ENCODE assay signal across 16 cellular contexts in the genomic region with DNA sequence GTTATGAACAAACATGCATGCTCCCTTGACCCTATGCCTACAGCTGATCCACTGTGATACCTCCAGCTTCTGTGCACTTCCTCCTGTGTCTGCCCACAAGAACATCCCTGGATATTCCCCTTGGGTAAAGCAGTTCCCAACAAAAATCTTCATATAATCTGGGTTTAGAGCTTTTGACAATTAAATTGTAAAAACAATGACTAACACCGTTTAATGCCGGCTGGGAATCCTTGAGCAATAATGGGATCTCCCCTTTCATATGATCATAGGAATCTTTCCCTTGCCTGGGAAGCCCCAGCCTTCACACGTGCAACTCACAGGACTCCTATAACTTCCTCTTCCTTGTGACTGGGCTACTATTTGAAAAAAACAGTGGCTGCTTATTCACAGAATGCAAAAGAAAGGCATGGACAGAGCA. TPM values are rescaled to one million over a fixed set of nuclear protein-coding genes. Genes with fewer than 3 reads are reported as not detected.
DNase-seq lines count a peak whose midpoint lies in the region; ATAC-seq, FAIRE-seq and TF ChIP-seq lines count a peak whose summit lies in the region.
"Had no signal": no experiment of that assay in that cellular context is flagged by ENCODE, and none has a peak within 500 bp of the region (broad histone marks: within the 10 kb centered on the region; RNA-seq: fewer than 3 reads in every experiment).

No MANE protein-coding gene starts in this region.

- no peak overlapping the region for H2BK20ac ChIP-seq in IMR-90 (ENCODE audit: low read depth, low read length)

- BruUV-seq in IMR-90 (replicated peaks; lab: Mats Ljungman, UMichigan) (no TSS peak), K562 (replicated peaks; lab: Mats Ljungman, UMichigan) (no TSS peak)

- H2AK5ac ChIP-seq in IMR-90 (ENCODE audit: low read depth, low read length) = peak overlapping the region; percentile 59; the same call in 1 of the 2 replicates

- H2BK120ac ChIP-seq in IMR-90 (ENCODE audit: low read depth, low read length) = 0 out of 2 replicates have a peak overlapping the region, but pooled peaks have one; percentile 39

- H3K4me2 ChIP-seq in A549 (no peak overlapping the region), IMR-90 (ENCODE audit: low read depth, low read length) (no peak overlapping the region), K562 (ENCODE audit: insufficient read depth, low read length) (no peak overlapping the region), keratinocyte (ENCODE audit: control insufficient read depth, extremely low read depth, insufficient read depth, low read depth, low read length) (no peak overlapping the region)

- H2AFZ ChIP-seq in IMR-90 (replicated peaks; ENCODE audit: low read length, poor library complexity) = no peak overlapping the region
- H2AFZ ChIP-seq in K562 (ENCODE audit: low read depth, low read length) = no peak overlapping the region
- H2AFZ ChIP-seq in keratinocyte (ENCODE audit: control insufficient read depth, low read length) = no peak overlapping the region

- H3K9ac ChIP-seq in IMR-90 (ENCODE audit: low read depth, low read length) = no peak overlapping the region
- no peak overlapping the region for H3K9ac ChIP-seq in K562 (ENCODE audit: insufficient read depth in 1 of 2, low read depth in 2 of 2, low read length in 2 of 2)
- H3K9ac ChIP-seq in keratinocyte (ENCODE audit: control insufficient read depth, extremely low read depth, insufficient read depth, low read length) = no peak overlapping the region

- 7% methylated on average over 3 of the region's 3 CpGs for whole genome bisulfite sequencing in A549 (ENCODE audit: missing lambda C conversion rate)
- no CpG with 5 or more reads among the region's 3 CpGs for WGBS in IMR-90 (ENCODE audit: extremely low coverage in 2 of 2, insufficient read length in 1 of 2), 2 experiments
- WGBS in K562 (ENCODE audit: insufficient coverage, low coverage, missing lambda C conversion rate) = 38% methylated on average over 3 of the region's 3 CpGs

- TF ChIP-seq CTCF in A549 (IDR thresholded peaks at IDR 0.05) = no peak
- no peak for TF ChIP-seq CTCF in IMR-90 (conservative IDR thresholded peaks at IDR 0.05; ENCODE audit: low read depth, low read length)
- TF ChIP-seq CTCF in K562 (IDR thresholded peaks at IDR 0.05 in 2 of 3, conservative IDR thresholded peaks at IDR 0.05 in 1 of 3; ENCODE audit: insufficient read depth in 2 of 3, low read depth in 1 of 3, low read length in 3 of 3) = no peak
- TF ChIP-seq CTCF in keratinocyte (optimal IDR thresholded peaks at IDR 0.05 in 1 of 3, IDR thresholded peaks at IDR 0.05 in 1 of 3, conservative IDR thresholded peaks at IDR 0.05 in 1 of 3; ENCODE audit: extremely low read depth in 1 of 3, insufficient read depth in 2 of 3, low read length in 3 of 3) = no peak

- no peak overlapping the region for H2BK15ac ChIP-seq in IMR-90 (ENCODE audit: low read depth, low read length)

- H4K91ac ChIP-seq in IMR-90 (ENCODE audit: insufficient read depth, low read depth, low read length) = no peak overlapping the region

- TF ChIP-seq RAD21 in A549 (conservative IDR thresholded peaks at IDR 0.05 in 1 of 2, IDR thresholded peaks at IDR 0.05 in 1 of 2) = no peak
- no peak for TF ChIP-seq RAD21 in IMR-90 (IDR thresholded peaks at IDR 0.05; ENCODE audit: low read length)
- TF ChIP-seq RAD21 in K562 (CRISPR knock-in tag; conservative IDR thresholded peaks at IDR 0.05 in 1 of 2, IDR thresholded peaks at IDR 0.05 in 1 of 2) = no peak

- H3K56ac ChIP-seq in IMR-90 (ENCODE audit: extremely low read depth, insufficient read depth, low read length) = no peak overlapping the region

- no peak overlapping the region for H4K5ac ChIP-seq in IMR-90 (ENCODE audit: low read depth, low read length)

- no peak overlapping the region for H3K18ac ChIP-seq in IMR-90 (ENCODE audit: low read depth, low read length)

- no peak overlapping the region for H4K8ac ChIP-seq in IMR-90 (ENCODE audit: low read depth in 2 of 2, low read length in 2 of 2)

- peak in 1 of 2 experiments; percentile 18 for DNase-seq in A549 (ENCODE audit: low read depth in 1 of 2, low spot score in 1 of 2)
- DNase-seq in IMR-90 = peak; percentile 90
- no peak for DNase-seq in K562 (ENCODE audit: extremely low read depth in 1 of 4, low spot score in 3 of 4)
- DNase-seq in keratinocyte (ENCODE audit: low read depth, low spot score) = no peak
- DNase-seq in COR-L47 (lab: John Stamatoyannopoulos, UW) = no peak
- no peak for DNase-seq in stimulated activated naive CD8-positive, alpha-beta T cell treated with anti-CD3 and anti-CD28 coated beads, Interleukin-15, Interleukin-2, amounts not matched to agents 100 U/mL and 50 U/mL, for 24 hours
- no peak for DNase-seq in DMS53 treated with DMSO at 0.1 percent for 48 hours (lab: John Stamatoyannopoulos, UW; ENCODE audit: unreplicated experiment)
- no peak for DNase-seq in NCI-H2107 (lab: John Stamatoyannopoulos, UW)
- DNase-seq: ACHN; activated CD4-positive, alpha-beta T cell treated with anti-CD3 and anti-CD28 coated beads, Interleukin-2, amount 50 U/mL, for 48 hours; activated naive CD8-positive, alpha-beta T cell treated with anti-CD3 and anti-CD28 coated beads, Interleukin-2, amount 50 U/mL, for 24 hours; effector memory CD8-positive, alpha-beta T cell; immature natural killer cell; Karpas-422; NCI-H446; SJCRH30 had no signal

- H3K23ac ChIP-seq in IMR-90 (ENCODE audit: low read depth, low read length) = peak overlapping the region; percentile 54; the same call in 1 of the 2 replicates

- H3K79me2 ChIP-seq in K562 (ENCODE audit: control insufficient read depth, insufficient read depth, low read length) (no peaks in the 10 kb centered on the region), keratinocyte (ENCODE audit: control insufficient read depth, insufficient read depth, low read length) (no peaks in the 10 kb centered on the region)

- TF ChIP-seq POLR2A in A549 (IDR thresholded peaks at IDR 0.05; ENCODE audit: low read length) (no peak), IMR-90 (IDR thresholded peaks at IDR 0.05; ENCODE audit: low read depth, low read length) (no peak), K562 (conservative IDR thresholded peaks at IDR 0.05) (no peak)

- ATAC-seq in A549 (no peak), IMR-90 (ENCODE audit: low read depth) (no peak; the same call in 1 of the 2 replicates), K562 (no peak)
- no peak for ATAC-seq in stimulated activated naive CD8-positive, alpha-beta T cell treated with anti-CD3 and anti-CD28 coated beads, Interleukin-15, Interleukin-2, amounts not matched to agents 100 U/mL and 50 U/mL, for 24 hours
- ATAC-seq: activated naive CD8-positive, alpha-beta T cell treated with anti-CD3 and anti-CD28 coated beads, Interleukin-2, amount 50 U/mL, for 24 hours; effector memory CD8-positive, alpha-beta T cell had no signal

- H3K4me3 ChIP-seq in A549 = no peak overlapping the region
- H3K4me3 ChIP-seq in IMR-90 (ENCODE audit: insufficient read depth, low read depth, low read length) = no peak overlapping the region
- H3K4me3 ChIP-seq in K562 = no peak overlapping the region
- no peak overlapping the region for H3K4me3 ChIP-seq in keratinocyte (ENCODE audit: control insufficient read depth in 2 of 3, extremely low read depth in 1 of 3, insufficient read depth in 2 of 3, low read depth in 1 of 3, low read length in 3 of 3)
- H3K4me3 ChIP-seq: SJCRH30 had no signal

- in situ Hi-C loops in IMR-90 (cut with MboI; ENCODE audit: low sequenced_read_pairs) = no loop called here
- in situ Hi-C loops in K562 (cut with MboI) = no loop called here

- intact Hi-C loops in IMR-90 (cut with micrococcal nuclease) = no loop called here
- intact Hi-C loops in K562 (cut with micrococcal nuclease) = loop anchor here (5.0 kb wide), 1 partner anchor 1145 kb away; no protein-coding TSS in a partner anchor

- peak overlapping the region; percentile 51; the same call in 1 of the 2 replicates for H3K4ac ChIP-seq in IMR-90 (ENCODE audit: low read depth, low read length)

- H3K9me3 ChIP-seq in A549 = no peaks in the 10 kb centered on the region
- H3K9me3 ChIP-seq in IMR-90 (ENCODE audit: control insufficient read depth, insufficient read depth, low read length) = no peaks in the 10 kb centered on the region
- H3K9me3 ChIP-seq in K562 (replicated peaks; ENCODE audit: control insufficient read depth, insufficient read depth, low read depth, low read length) = no peaks in the 10 kb centered on the region
- H3K9me3 ChIP-seq in keratinocyte (ENCODE audit: control insufficient read depth, low read depth, low read length) = no peaks in the 10 kb centered on the region
- H3K9me3 ChIP-seq: SJCRH30 had no signal

- peak overlapping the region; percentile 76 for H2AK9ac ChIP-seq in IMR-90 (replicated peaks; ENCODE audit: low read depth, low read length, poor library complexity)

- H3K27ac ChIP-seq in A549 (no peak overlapping the region), IMR-90 (ENCODE audit: insufficient read depth, low read length) (no peak overlapping the region), K562 (ENCODE audit: extremely low read depth, low read depth, low read length) (no peak overlapping the region), keratinocyte (ENCODE audit: control insufficient read depth, insufficient read depth, low read length) (peak overlapping the region; percentile 30)
- H3K27ac ChIP-seq: SJCRH30 had no signal

- H3K14ac ChIP-seq in IMR-90 (replicated peaks; ENCODE audit: low read depth, low read length) = 0 out of 2 replicates have a peak overlapping the region, but pooled peaks have one; percentile 6

- H3K27me3 ChIP-seq in IMR-90 (ENCODE audit: control insufficient read depth, insufficient read depth, low read length) = no peaks in the 10 kb centered on the region
- no peaks in the 10 kb centered on the region for H3K27me3 ChIP-seq in K562 (ENCODE audit: control insufficient read depth in 2 of 2, insufficient read depth in 2 of 2, low read length in 2 of 2)
- H3K27me3 ChIP-seq in keratinocyte (ENCODE audit: control insufficient read depth, extremely low read depth, insufficient read depth, low read length) = no peaks in the 10 kb centered on the region
- H3K27me3 ChIP-seq: SJCRH30 had no signal

- dilution Hi-C loops in IMR-90 (cut with HindIII; ENCODE audit: low sequenced_read_pairs, unreplicated experiment) (no loop called here), keratinocyte (cut with MboI; ENCODE audit: extremely low pct_ligation_motif_present, low sequenced_read_pairs) (no loop called here)

- TF ChIP-seq EP300 in A549 (IDR thresholded peaks at IDR 0.05) (no peak), K562 (IDR thresholded peaks at IDR 0.05; ENCODE audit: low read length) (no peak)

- POLR2A ChIA-PET in A549 (lab: Yijun Ruan, JAX) = no interaction called here
- POLR2A ChIA-PET in IMR-90 (lab: Charles Lee; ENCODE audit: unreplicated experiment) = no interaction called here
- POLR2A ChIA-PET in K562 (lab: Yijun Ruan, JAX) = interaction anchor here (0.9 kb wide), 1 partner anchor 13 kb away, joined by 3 read pairs; no protein-coding TSS in a partner anchor

- H4K20me1 ChIP-seq in IMR-90 (ENCODE audit: insufficient read depth, low read length) (no peaks in the 10 kb centered on the region), K562 (replicated peaks; ENCODE audit: control insufficient read depth, insufficient read depth, low read length) (no peaks in the 10 kb centered on the region), keratinocyte (ENCODE audit: control insufficient read depth, extremely low read depth, insufficient read depth, low read length) (no peaks in the 10 kb centered on the region)

- peaks cover 4% of the 10 kb centered on the region for H3K4me1 ChIP-seq in A549
- H3K4me1 ChIP-seq in IMR-90 (ENCODE audit: control insufficient read depth, insufficient read depth, low read length) = peaks cover 6% of the 10 kb centered on the region
- H3K4me1 ChIP-seq in K562 (replicated peaks in 1 of 2; ENCODE audit: control insufficient read depth in 2 of 2, insufficient read depth in 2 of 2, low read length in 2 of 2) = peaks cover 0 to 18% of the 10 kb centered on the region in 2 experiments; a peak in 2 of 5 replicates
- H3K4me1 ChIP-seq in keratinocyte (ENCODE audit: control insufficient read depth, extremely low read depth, insufficient read depth, low read length) = peaks cover 16% of the 10 kb centered on the region
- H3K4me1 ChIP-seq: SJCRH30 had no signal

- peaks cover 0 to 3% of the 10 kb centered on the region in 2 experiments; a peak in 1 of 4 replicates for H3K79me1 ChIP-seq in IMR-90 (ENCODE audit: low read depth in 1 of 2, low read length in 2 of 2)

- CTCF ChIA-PET in A549 (lab: Yijun Ruan, JAX) (no interaction called here), IMR-90 (lab: Yijun Ruan, JAX) (interaction anchor here (0.7 kb wide), 1 partner anchor 560 kb away, joined by 3 read pairs; no protein-coding TSS in a partner anchor), K562 (lab: Yijun Ruan, JAX; ENCODE audit: low intra/inter-chr PET ratio) (no interaction called here)

- peak overlapping the region; percentile 17 for H2BK5ac ChIP-seq in IMR-90 (ENCODE audit: low read depth, low read length, poor library complexity, severe bottlenecking)

- H3K36me3 ChIP-seq in IMR-90 (ENCODE audit: control insufficient read depth, insufficient read depth, low read length) (no peaks in the 10 kb centered on the region), K562 (ENCODE audit: control insufficient read depth, insufficient read depth, low read length) (no peaks in the 10 kb centered on the region), keratinocyte (ENCODE audit: control insufficient read depth in 2 of 2, extremely low read depth in 1 of 2, insufficient read depth in 2 of 2, low read length in 2 of 2) (no peaks in the 10 kb centered on the region)
- H3K36me3 ChIP-seq: SJCRH30 had no signal

- H3K9me1 ChIP-seq in IMR-90 (ENCODE audit: insufficient read depth, low read length) (peaks cover 15% of the 10 kb centered on the region), K562 (ENCODE audit: control insufficient read depth, insufficient read depth, low read length) (no peaks in the 10 kb centered on the region), keratinocyte (ENCODE audit: control insufficient read depth, extremely low read depth, insufficient read depth, low read length) (no peaks in the 10 kb centered on the region)

- FAIRE-seq in A549 (lab: Jason Lieb, UNC) = no peak
- no peak for FAIRE-seq in K562 (lab: Jason Lieb, UNC)
- FAIRE-seq in keratinocyte (lab: Jason Lieb, UNC) = no peak

RNA-seq across cellular contexts. Expression of gene ZC3H12C, which starts 6.3 kb away (rescaled TPM):
- polyA plus RNA-seq in A549 (2011; rRNA removed) (11.9 and 12.4 TPM in 2 replicates), A549 (2017; fragmentation: RNase III; extraction: RNeasy Plus Mini Kit Qiagen cat#74134 plus additional on column Dnase treatment) (3.1 to 3.2 TPM (median 3.1 TPM) in 3 replicates), IMR-90 (2012; rRNA removed) (4.2 and 4.7 TPM in 2 replicates), K562 (2011; rRNA removed) (4.3 and 5.9 TPM in 2 replicates), K562 (2014; fragmentation: Illumina TruSeq; extraction: Trizol) (2.8 and 3.3 TPM in 2 replicates), K562 (2014; fragmentation: Nextera tagmentation; extraction: Ambion mirVana) (under 1 TPM; 0.56 to 0.69 TPM), K562 (2014; rRNA removed) (1.7 and 2.2 TPM in 2 replicates), keratinocyte (11.1 to 14.0 TPM (median 13.9 TPM) in 3 replicates)
- polyA plus RNA-seq in A549 (2012; cell fraction: cytosol; rRNA removed) = 2.4 and 3.1 TPM in 2 replicates
- polyA plus RNA-seq in A549 (2012; cell fraction: nucleus; rRNA removed) = 5.6 TPM in 2 replicates
- 13.1 and 13.9 TPM in 2 replicates for polyA minus RNA-seq in A549 (2011; rRNA and poly(A)+ RNA removed)
- total RNA-seq in IMR-90 (2012; rRNA removed) (14.2 and 15.8 TPM in 2 replicates), K562 (2014; rRNA removed) (1.8 and 2.0 TPM in 2 replicates), K562 (2014; rRNA removed; fragmentation: Illumina TruSeq; extraction: Trizol) (3.7 and 4.5 TPM in 2 replicates), K562 (2015; rRNA removed; fragmentation: Illumina TruSeq; extraction: Trizol) (3.9 and 5.0 TPM in 2 replicates), K562 (2021) (3.9 and 4.7 TPM in 2 replicates)
- polyA plus RNA-seq in IMR-90 (2012; cell fraction: cytosol; rRNA removed) = 1.7 and 2.2 TPM in 2 replicates
- 5.2 and 12.8 TPM in 2 replicates for polyA plus RNA-seq in IMR-90 (2012; cell fraction: nucleus; rRNA removed; ENCODE audit: low replicate concordance)
- 7.3 and 12.7 TPM in 2 replicates for total RNA-seq in K562 (2011; cell fraction: chromatin; rRNA removed; ENCODE audit: low replicate concordance)
- total RNA-seq in K562 (2011; cell fraction: nucleolus; rRNA removed) = 2.0 and 2.1 TPM in 2 replicates
- 3.4 and 7.3 TPM in 2 replicates for total RNA-seq in K562 (2011; cell fraction: nucleoplasm; rRNA removed)
- polyA plus RNA-seq in K562 (2011; cell fraction: cytosol; rRNA removed) = 2.2 and 2.9 TPM in 2 replicates
- 7.3 and 12.4 TPM in 2 replicates for polyA plus RNA-seq in K562 (2011; cell fraction: nucleus; rRNA removed)
- polyA plus RNA-seq in K562 (2012) = 1.7 and 2.4 TPM in 2 replicates
- 10.5 and 13.5 TPM in 2 replicates for polyA minus RNA-seq in K562 (2011; rRNA and poly(A)+ RNA removed)
- polyA minus RNA-seq in K562 (2011; cell fraction: cytosol; rRNA and poly(A)+ RNA removed) = 2.6 and 3.7 TPM in 2 replicates
- 5.9 and 6.7 TPM in 2 replicates for polyA minus RNA-seq in K562 (2011; cell fraction: nucleus; rRNA and poly(A)+ RNA removed)
- 2.5 TPM for polyA plus RNA-seq in keratinocyte (2011; ENCODE audit: low read depth)
- 4.6 and 6.9 TPM in 2 replicates for polyA plus RNA-seq in keratinocyte (2011; cell fraction: cytosol; rRNA removed)
- polyA plus RNA-seq in keratinocyte (2011; cell fraction: nucleus; rRNA removed) = 24.8 and 26.0 TPM in 2 replicates
- 3.4 and 5.8 TPM in 2 replicates for polyA plus RNA-seq in keratinocyte (2012; ENCODE audit: low replicate concordance)
- 15.1 to 29.5 TPM (median 27.5 TPM) in 3 replicates for polyA minus RNA-seq in keratinocyte
- 7.3 TPM for polyA minus RNA-seq in keratinocyte (2011; cell fraction: cytosol; rRNA and poly(A)+ RNA removed)
- 26.7 and 60.2 TPM in 2 replicates for polyA minus RNA-seq in keratinocyte (2011; cell fraction: nucleus; rRNA and poly(A)+ RNA removed)
- polyA plus RNA-seq: immature natural killer cell had no signal

Comparison
In these comparisons a context has a peak if more than half of its experiments do, and no peak if none do; other contexts are left out.
1. Of the 35 proteins assayed by ChIP-seq in both K562 and A549: peak only in K562: none; only in A549: none; in both: BHLHE40; in neither: 34.